ENCODE assay signal across 8 cellular contexts in the genomic region with DNA sequence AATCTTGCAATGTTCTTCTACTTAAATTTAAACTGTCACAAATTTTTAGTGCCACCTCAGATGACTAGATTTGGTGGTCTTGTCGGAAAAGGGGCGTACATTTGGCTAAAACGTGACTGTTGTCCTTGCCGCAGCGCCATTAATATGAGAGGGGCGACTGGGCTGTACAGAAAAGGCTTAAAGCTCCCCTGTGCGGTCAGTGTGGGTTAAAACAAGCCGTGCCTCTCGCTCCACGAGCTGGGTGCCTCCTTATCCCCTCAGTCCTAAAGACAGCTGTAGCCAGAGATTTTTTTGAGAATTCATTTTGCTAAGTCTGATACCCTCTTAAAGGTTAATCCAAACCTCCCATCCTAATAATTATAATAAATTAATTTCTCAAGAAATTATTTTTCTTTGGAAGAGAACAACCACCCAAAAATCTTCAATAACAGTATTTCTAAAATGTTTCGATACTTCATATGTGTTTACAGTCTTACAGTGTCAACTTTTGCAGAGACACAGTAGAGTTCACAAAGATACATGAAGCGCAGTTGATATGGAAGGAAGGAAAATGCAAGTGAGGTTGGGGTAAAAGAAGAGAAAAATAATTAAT.
DNase-seq lines count a peak whose midpoint lies in the region; FAIRE-seq and TF ChIP-seq lines count a peak whose summit lies in the region.

No MANE protein-coding gene starts in this region.

- TF ChIP-seq RAD21 in SK-N-SH (IDR thresholded peaks at IDR 0.05; ENCODE audit: low read length): peak; percentile 83

- 0 out of 2 replicates have a peak overlapping the region, but pooled peaks have one; percentile 35 for H3K4me2 ChIP-seq in SK-N-SH

- TF ChIP-seq CTCF in 22Rv1 (IDR thresholded peaks at IDR 0.05): peak; percentile 95
- peak; percentile 43 for TF ChIP-seq CTCF in GM10248 (IDR thresholded peaks at IDR 0.05; ENCODE audit: control extremely low read depth, extremely low read depth, low read depth, missing control alignments)
- TF ChIP-seq CTCF in SK-N-SH (IDR thresholded peaks at IDR 0.05): peak; percentile 68

- H3K27me3 ChIP-seq in SK-N-SH (ENCODE audit: insufficient read depth): peaks cover 32% of the 10 kb centered on the region; the same call in 1 of the 2 replicates

- H2AFZ ChIP-seq in SK-N-SH (ENCODE audit: low read depth): no peak overlapping the region

- FAIRE-seq in HTR-8/SVneo (lab: Jason Lieb, UNC): no peak

- no peaks in the 10 kb centered on the region for H3K9me3 ChIP-seq in SK-N-SH

- TF ChIP-seq EP300 in SK-N-SH (IDR thresholded peaks at IDR 0.05; ENCODE audit: borderline replicate concordance in 1 of 2, low read depth in 1 of 2, low read length in 1 of 2): no peak

- no peaks in the 10 kb centered on the region for H3K4me1 ChIP-seq in SK-N-SH (ENCODE audit: control insufficient read depth in 1 of 2, insufficient read depth in 2 of 2, low read depth in 1 of 2, low read length in 1 of 2)

- CTCF ChIA-PET in GM10248 (lab: Yijun Ruan, JAX) (interaction anchor here (1.1 to 1.9 kb wide), 5 partner anchors 8 to 902 kb away, joined by 3 to 7 read pairs (median 4); no protein-coding TSS in a partner anchor), SK-N-SH (lab: Yijun Ruan, JAX) (interaction anchor here (0.6 to 6.8 kb wide), 26 partner anchors 8 to 913 kb away, joined by 3 to 80 read pairs (median 4); no protein-coding TSS in a partner anchor)

- H3K36me3 ChIP-seq in SK-N-SH (replicated peaks in 1 of 2; ENCODE audit: control insufficient read depth in 1 of 2, insufficient read depth in 2 of 2, low read length in 1 of 2): no peaks in the 10 kb centered on the region

- 0 out of 4 replicates have a peak overlapping the region, but pooled peaks of 1 of the 2 experiments have one; percentile 44 for H3K4me3 ChIP-seq in SK-N-SH (ENCODE audit: low read depth in 2 of 2, low read length in 1 of 2)

- no peaks in the 10 kb centered on the region for H3K79me2 ChIP-seq in SK-N-SH (ENCODE audit: insufficient read depth)

- H3K9me2 ChIP-seq in SK-N-SH: no peaks in the 10 kb centered on the region

- WGBS in SK-N-SH (ENCODE audit: low lambda C conversion rate): 6% methylated on average over 12 of the region's 12 CpGs

- DNase-seq in GM10248 (ENCODE audit: extremely low spot score) (peak; percentile 28), HT-29 (ENCODE audit: low spot score) (peak; percentile 36), SK-N-SH (peak; percentile 67), globus pallidus (ENCODE audit: low spot score) (peak; percentile 47), putamen (ENCODE audit: low spot score) (peak; percentile 33), HTR-8/SVneo (ENCODE audit: insufficient read length, low spot score) (no peak), NK-92 (lab: John Stamatoyannopoulos, UW; ENCODE audit: unreplicated experiment) (no peak)

- H3F3A ChIP-seq in SK-N-SH (replicated peaks; ENCODE audit: insufficient read depth): no peaks in the 10 kb centered on the region

- H3K27ac ChIP-seq in 22Rv1: no peak overlapping the region
- no peak overlapping the region for H3K27ac ChIP-seq in SK-N-SH (ENCODE audit: low read depth in 2 of 2, low read length in 1 of 2)

- no peaks in the 10 kb centered on the region for H4K20me1 ChIP-seq in SK-N-SH (ENCODE audit: insufficient read depth)

- POLR2A ChIA-PET in GM10248 (lab: Yijun Ruan, JAX) (no interaction called here), SK-N-SH (lab: Yijun Ruan, JAX) (no interaction called here)

- no peak overlapping the region for H3K9ac ChIP-seq in SK-N-SH

TF ChIP-seq in SK-N-SH, 30 proteins besides CTCF, POLR2A, EP300 and RAD21:
- TF ChIP-seq SMC3 (IDR thresholded peaks at IDR 0.05; ENCODE audit: low read depth, low read length) (peak; percentile 69), CHD2 (IDR thresholded peaks at IDR 0.05; ENCODE audit: low read length, partially characterized antibody) (no peak), TAF1 (IDR thresholded peaks at IDR 0.05; ENCODE audit: borderline replicate concordance, low read depth, low read length) (no peak)
- TF ChIP-seq, protein P1, sequence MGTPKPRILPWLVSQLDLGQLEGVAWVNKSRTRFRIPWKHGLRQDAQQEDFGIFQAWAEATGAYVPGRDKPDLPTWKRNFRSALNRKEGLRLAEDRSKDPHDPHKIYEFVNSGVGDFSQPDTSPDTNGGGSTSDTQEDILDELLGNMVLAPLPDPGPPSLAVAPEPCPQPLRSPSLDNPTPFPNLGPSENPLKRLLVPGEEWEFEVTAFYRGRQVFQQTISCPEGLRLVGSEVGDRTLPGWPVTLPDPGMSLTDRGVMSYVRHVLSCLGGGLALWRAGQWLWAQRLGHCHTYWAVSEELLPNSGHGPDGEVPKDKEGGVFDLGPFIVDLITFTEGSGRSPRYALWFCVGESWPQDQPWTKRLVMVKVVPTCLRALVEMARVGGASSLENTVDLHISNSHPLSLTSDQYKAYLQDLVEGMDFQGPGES (IDR thresholded peaks at IDR 0.05; ENCODE audit: low read depth, low read length): no peak

Comparison
In these comparisons a context has a peak if more than half of its experiments do, and no peak if none do; other contexts are left out.
1. CTCF ChIP-seq: peak in every context shown above with its lines; median percentile 95 in 22Rv1; 68 in SK-N-SH; 43 in GM10248.
2. DNase-seq: peak in GM10248 (single experiment), HT-29 (single experiment), SK-N-SH (single experiment), globus pallidus (single experiment) and putamen (single experiment); none in HTR-8/SVneo (single experiment) and NK-92 (single experiment).